In the genomic region with DNA sequence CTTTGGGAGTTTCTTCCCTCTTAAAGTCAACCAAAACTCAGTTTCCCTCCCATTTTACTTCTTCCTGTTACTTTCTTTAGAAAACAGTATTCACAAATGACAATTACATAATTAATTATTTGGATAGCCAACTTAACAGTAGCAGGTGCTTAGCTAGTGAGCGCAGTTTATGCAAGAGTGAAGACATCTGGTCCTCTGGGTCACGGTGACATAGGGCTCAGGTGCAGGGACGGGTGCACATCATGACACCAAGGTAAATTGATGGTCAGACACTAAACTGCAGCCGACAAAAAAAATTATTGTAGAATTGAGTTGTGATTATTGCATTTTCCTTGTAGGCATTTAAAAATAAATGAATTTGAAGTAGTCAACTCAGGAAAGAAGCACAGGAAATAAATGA, we compare ENCODE assay signal across 25 cellular contexts.
"Had no signal": no experiment of that assay in that cellular context is flagged by ENCODE, and none has a peak within 500 bp of the region (broad histone marks: within the 10 kb centered on the region; RNA-seq: fewer than 3 reads in every experiment).

No MANE protein-coding gene starts in this region.

- DNase-seq: cortex of kidney; effector CD8-positive, alpha-beta T cell; effector memory CD8-positive, alpha-beta T cell; endodermal cell; erythroblast; esophagus squamous epithelium; foreskin fibroblast; foreskin melanocyte; gastrocnemius medialis; glutamatergic neuron; head of caudate nucleus; heart right ventricle; hippocampal formation; left cardiac atrium; left lung; left ventricle myocardium superior; lower lobe of right lung; mesenchymal stem cell; mucosa of descending colon; naive B cell; naive thymus-derived CD8-positive, alpha-beta T cell had no signal

- H3K27me3 Mint-ChIP-seq: dendritic cell treated with granulocyte-macrophage colony-stimulating factor and Interleukin-4, amounts not matched to agents 40 ng/mL and 50 ng/mL, for 4 days; effector memory CD8-positive, alpha-beta T cell; naive B cell had no signal

- H3K27me3 ChIP-seq: esophagus squamous epithelium, gastrocnemius medialis, heart right ventricle, left lung had no signal

- H3K4me1 Mint-ChIP-seq: naive B cell; naive thymus-derived CD8-positive, alpha-beta T cell had no signal

- H3K27ac ChIP-seq: epithelial cell of prostate, esophagus squamous epithelium, gastrocnemius medialis, heart right ventricle, left lung, lower lobe of right lung had no signal

- H3K4me1 ChIP-seq: esophagus squamous epithelium, gastrocnemius medialis, heart right ventricle, left lung, lower lobe of right lung had no signal

- H3K36me3 Mint-ChIP-seq: naive B cell; naive thymus-derived CD8-positive, alpha-beta T cell had no signal

- H3K4me3 Mint-ChIP-seq: dendritic cell treated with granulocyte-macrophage colony-stimulating factor and Interleukin-4, amounts not matched to agents 40 ng/mL and 50 ng/mL, for 4 days; effector memory CD8-positive, alpha-beta T cell; endodermal cell; mesothelial cell of epicardium; naive B cell; naive thymus-derived CD8-positive, alpha-beta T cell had no signal

- H3K36me3 ChIP-seq: esophagus squamous epithelium, gastrocnemius medialis, heart right ventricle, left lung, lower lobe of right lung had no signal

- H3K27ac Mint-ChIP-seq: dendritic cell treated with granulocyte-macrophage colony-stimulating factor and Interleukin-4, amounts not matched to agents 40 ng/mL and 50 ng/mL, for 4 days; effector memory CD8-positive, alpha-beta T cell; endodermal cell; mesothelial cell of epicardium; naive B cell; naive thymus-derived CD8-positive, alpha-beta T cell had no signal

- ATAC-seq: effector memory CD8-positive, alpha-beta T cell; esophagus mucosa; gastrocnemius medialis; heart right ventricle; left cardiac atrium; left lung; left ventricle myocardium superior; lower lobe of right lung; mucosa of descending colon; naive thymus-derived CD8-positive, alpha-beta T cell had no signal

- H3K4me3 ChIP-seq: esophagus squamous epithelium, gastrocnemius medialis, heart right ventricle, left lung, lower lobe of right lung, mucosa of descending colon had no signal
